33 cellular contexts compared by ENCODE assay signal in the genomic region with DNA sequence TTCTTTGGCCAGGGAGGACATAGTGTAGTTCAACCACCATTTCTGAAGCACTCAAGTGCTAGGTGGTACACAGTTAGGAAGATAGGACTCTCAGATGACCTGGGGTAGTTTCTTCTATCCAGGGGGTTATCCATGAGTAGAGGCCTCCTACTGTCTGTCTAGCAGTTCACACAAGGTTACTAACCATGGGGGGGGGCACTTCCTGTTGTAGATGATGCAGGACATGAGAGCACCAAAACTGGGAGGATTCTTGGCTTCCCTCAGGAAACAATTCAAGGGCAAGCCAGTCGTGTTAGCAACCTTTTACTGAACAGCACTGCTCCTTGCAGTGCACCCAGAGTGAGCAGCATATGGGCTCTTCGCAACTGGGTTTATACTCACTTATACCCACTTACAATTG.
"Had no signal": no experiment of that assay in that cellular context is flagged by ENCODE, and none has a peak within 500 bp of the region (broad histone marks: within the 10 kb centered on the region; RNA-seq: fewer than 3 reads in every experiment).

No MANE protein-coding gene starts in this region.

- DNase-seq: activated CD4-positive, alpha-beta T cell treated with anti-CD3 and anti-CD28 coated beads for 4 hours; activated CD4-positive, alpha-beta T cell treated with anti-CD3 and anti-CD28 coated beads, Interleukin-2, amount 50 U/mL, for 4 hours; activated CD8-positive, alpha-beta memory T cell treated with anti-CD3 and anti-CD28 coated beads, Interleukin-2, amount 50 U/mL, for 4 hours; activated effector memory CD4-positive, alpha-beta T cell treated with anti-CD3 and anti-CD28 coated beads, Interleukin-2, amount 50 U/mL, for 16 hours; activated naive CD4-positive, alpha-beta T cell treated with anti-CD3 and anti-CD28 coated beads, Interleukin-2, amount 50 U/mL, for 16 hours; activated T-cell treated with anti-CD3 and anti-CD28 coated beads, Interleukin-2, amount 50 U/mL, for 1 hour; amniotic stem cell; brain microvascular endothelial cell; dorsolateral prefrontal cortex; effector memory CD8-positive, alpha-beta T cell; erythroblast; head of caudate nucleus; hippocampal formation; left cardiac atrium; midbrain; naive thymus-derived CD8-positive, alpha-beta T cell; nucleus accumbens; pancreas; sigmoid colon; small intestine; stimulated activated CD4-positive, alpha-beta T cell treated with anti-CD3 and anti-CD28 coated beads, Interleukin-15, amount 100 ng/mL, for 24 hours; stimulated activated CD4-positive, alpha-beta T cell treated with anti-CD3 and anti-CD28 coated beads, Interleukin-2, amount 100 ng/mL, for 24 hours; stimulated activated naive B cell treated with anti-CD40 and anti-IgM and Interleukin-4, amounts not matched to agents 10 μg/mL and 1 μg/mL and 100 μg/mL, for 72 hours; stomach; thyroid gland had no signal

- H3K27me3 Mint-ChIP-seq: effector memory CD8-positive, alpha-beta T cell; stimulated activated naive B cell treated with anti-CD40 and anti-IgM and Interleukin-4, amounts not matched to agents 10 μg/mL and 1 μg/mL and 100 μg/mL, for 72 hours had no signal

- H3K27me3 ChIP-seq: brain microvascular endothelial cell, dorsolateral prefrontal cortex, pancreas, sigmoid colon, thyroid gland had no signal

- H3K27ac ChIP-seq: brain microvascular endothelial cell, coronary artery, pancreas, prostate gland, sigmoid colon, stomach, thyroid gland, VCaP had no signal

- H3K9me3 Mint-ChIP-seq: activated T-helper 1 cell treated with anti-CD3 and anti-CD28 coated beads, Interleukin-12 subunit alpha, Interleukin-12 subunit beta, Interleukin-2, Interleukin-4 antibody, amounts not matched to agents 30 ng/mL and 10 ng/mL and 1 ng/mL, durations not matched to agents 14 hours and 24 hours and 36 hours; effector memory CD8-positive, alpha-beta T cell; naive thymus-derived CD8-positive, alpha-beta T cell; neural crest cell; stimulated activated naive B cell treated with anti-CD40 and anti-IgM and Interleukin-4, amounts not matched to agents 10 μg/mL and 1 μg/mL and 100 μg/mL, for 72 hours; T-helper 2 cell treated with Interferon-gamma antibody and Interleukin-4, amounts not matched to agents 5 μg/mL and 100 μg/mL, for 36 hours had no signal

- H3K27ac Mint-ChIP-seq: activated T-helper 1 cell treated with anti-CD3 and anti-CD28 coated beads, Interleukin-12 subunit alpha, Interleukin-12 subunit beta, Interleukin-2, Interleukin-4 antibody, amounts not matched to agents 30 ng/mL and 10 ng/mL and 1 ng/mL, durations not matched to agents 14 hours and 24 hours and 36 hours; effector memory CD8-positive, alpha-beta T cell; stimulated activated naive B cell treated with anti-CD40 and anti-IgM and Interleukin-4, amounts not matched to agents 10 μg/mL and 1 μg/mL and 100 μg/mL, for 72 hours; T-helper 2 cell treated with Interferon-gamma antibody and Interleukin-4, amounts not matched to agents 5 μg/mL and 100 μg/mL, for 36 hours had no signal

- H3K9me3 ChIP-seq: pancreas, prostate gland, sigmoid colon, stomach, thyroid gland had no signal

- H3K4me3 Mint-ChIP-seq: activated T-helper 1 cell treated with anti-CD3 and anti-CD28 coated beads, Interleukin-12 subunit alpha, Interleukin-12 subunit beta, Interleukin-2, Interleukin-4 antibody, amounts not matched to agents 30 ng/mL and 10 ng/mL and 1 ng/mL, durations not matched to agents 14 hours and 24 hours and 36 hours; effector memory CD8-positive, alpha-beta T cell; naive thymus-derived CD8-positive, alpha-beta T cell; neural crest cell; stimulated activated naive B cell treated with anti-CD40 and anti-IgM and Interleukin-4, amounts not matched to agents 10 μg/mL and 1 μg/mL and 100 μg/mL, for 72 hours; T-helper 2 cell treated with Interferon-gamma antibody and Interleukin-4, amounts not matched to agents 5 μg/mL and 100 μg/mL, for 36 hours had no signal

- FAIRE-seq: astrocyte, keratinocyte, pancreas, small intestine had no signal

- H3K36me3 ChIP-seq: brain microvascular endothelial cell, pancreas, prostate gland, sigmoid colon, stomach, thyroid gland had no signal

- H3K36me3 Mint-ChIP-seq: naive thymus-derived CD8-positive, alpha-beta T cell; stimulated activated naive B cell treated with anti-CD40 and anti-IgM and Interleukin-4, amounts not matched to agents 10 μg/mL and 1 μg/mL and 100 μg/mL, for 72 hours had no signal

- H3K4me3 ChIP-seq: coronary artery, dorsolateral prefrontal cortex, pancreas, prostate gland, sigmoid colon, stomach, thyroid gland had no signal

- ATAC-seq: effector memory CD8-positive, alpha-beta T cell; left cardiac atrium; naive thymus-derived CD8-positive, alpha-beta T cell; pancreas; stimulated activated naive B cell treated with anti-CD40 and anti-IgM and Interleukin-4, amounts not matched to agents 10 μg/mL and 1 μg/mL and 100 μg/mL, for 72 hours had no signal

- H3K4me1 ChIP-seq: prostate gland had no signal
